Comparison of ENCODE assay signal across 3 cellular contexts in genomic region chr5:166726406-166726805, GRCh38.
TF ChIP-seq lines count a peak whose summit lies in the region.

No MANE protein-coding gene starts in this region.

TF ChIP-seq in liver, 16 proteins besides CTCF, POLR2A, EP300 and RAD21:
- TF ChIP-seq GABPA (IDR thresholded peaks at IDR 0.05 in 1 of 2, conservative IDR thresholded peaks at IDR 0.05 in 1 of 2) (no peak), RXRA (IDR thresholded peaks at IDR 0.05) (peak; percentile 86 to 87), SP1 (IDR thresholded peaks at IDR 0.05) (peak; percentile 75), TAF1 (conservative IDR thresholded peaks at IDR 0.05) (no peak), HNF4G (IDR thresholded peaks at IDR 0.05) (peak; percentile 30), NR2F2 (IDR thresholded peaks at IDR 0.05) (no peak), EGR1 (IDR thresholded peaks at IDR 0.05; ENCODE audit: low read depth in 2 of 2) (no peak), REST (IDR thresholded peaks at IDR 0.05) (no peak), JUND (IDR thresholded peaks at IDR 0.05) (no peak), MAX (IDR thresholded peaks at IDR 0.05) (no peak), HNF4A (conservative IDR thresholded peaks at IDR 0.05) (peak; percentile 69 to 76), FOXA2 (IDR thresholded peaks at IDR 0.05) (peak; percentile 67), ZBTB33 (IDR thresholded peaks at IDR 0.05) (peak; percentile 50), YY1 (IDR thresholded peaks at IDR 0.05) (peak; percentile 70), FOXA1 (IDR thresholded peaks at IDR 0.05) (peak; percentile 34)
- TF ChIP-seq, protein P1, sequence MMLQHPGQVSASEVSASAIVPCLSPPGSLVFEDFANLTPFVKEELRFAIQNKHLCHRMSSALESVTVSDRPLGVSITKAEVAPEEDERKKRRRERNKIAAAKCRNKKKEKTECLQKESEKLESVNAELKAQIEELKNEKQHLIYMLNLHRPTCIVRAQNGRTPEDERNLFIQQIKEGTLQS (IDR thresholded peaks at IDR 0.05) = no peak

TF ChIP-seq in HepG2, 621 proteins besides CTCF, POLR2A, EP300 and RAD21:
- TF ChIP-seq GABPA (IDR thresholded peaks at IDR 0.05; ENCODE audit: low read depth, low read length) (no peak), GABPA (CRISPR knock-in tag; IDR thresholded peaks at IDR 0.05; ENCODE audit: low read depth) (no peak), ARID5B (CRISPR knock-in tag; IDR thresholded peaks at IDR 0.05) (no peak)

TF ChIP-seq in H1, 55 proteins besides CTCF, POLR2A, EP300 and RAD21:
- no peak for TF ChIP-seq TCF12 (IDR thresholded peaks at IDR 0.05; ENCODE audit: low read depth, low read length)
- TF ChIP-seq, protein P1 (IDR thresholded peaks at IDR 0.05; ENCODE audit: insufficient read depth, low read depth, low read length) = no peak
- TF ChIP-seq SAP30 (IDR thresholded peaks at IDR 0.05; ENCODE audit: insufficient read depth, insufficient replicate concordance, low read length) = no peak
- no peak for TF ChIP-seq JUND (IDR thresholded peaks at IDR 0.05; ENCODE audit: low read length)
- no peak for TF ChIP-seq CHD1 (IDR thresholded peaks at IDR 0.05; ENCODE audit: low read depth, low read length)
- no peak for TF ChIP-seq BCL11A (IDR thresholded peaks at IDR 0.05; ENCODE audit: low read depth in 2 of 2, low read length in 2 of 2)
- no peak for TF ChIP-seq KDM5A (IDR thresholded peaks at IDR 0.05; ENCODE audit: low read length)
- TF ChIP-seq MAFK (IDR thresholded peaks at IDR 0.05; ENCODE audit: low read depth, low read length) = no peak
- TF ChIP-seq FOSL1 (IDR thresholded peaks at IDR 0.05; ENCODE audit: insufficient read depth, low read depth, low read length) = no peak
- TF ChIP-seq CTBP2 (IDR thresholded peaks at IDR 0.05; ENCODE audit: borderline replicate concordance, insufficient read depth, insufficient read length, low read length) = no peak
- no peak for TF ChIP-seq TAF7 (optimal IDR thresholded peaks at IDR 0.05; ENCODE audit: borderline replicate concordance, low read depth, low read length)
- TF ChIP-seq RFX5 (IDR thresholded peaks at IDR 0.05; ENCODE audit: borderline replicate concordance, low read depth, low read length) = no peak
- TF ChIP-seq TEAD4 (IDR thresholded peaks at IDR 0.05; ENCODE audit: low read depth, low read length) = no peak
